ENCODE assay signal across 24 cellular contexts in genomic region chr15:85154061-85154460, GRCh38.
DNase-seq lines count a peak whose midpoint lies in the region; ATAC-seq and TF ChIP-seq lines count a peak whose summit lies in the region.
"Had no signal": no experiment of that assay in that cellular context is flagged by ENCODE, and none has a peak within 500 bp of the region (broad histone marks: within the 10 kb centered on the region; RNA-seq: fewer than 3 reads in every experiment).

No MANE protein-coding gene starts in this region.

- no CpG with 5 or more reads among the region's 2 CpGs for WGBS in H9 (ENCODE audit: extremely low coverage, insufficient read length, low lambda C conversion rate)
- 33 to 40% methylated on average over 1 to 2 of the region's 2 CpGs for WGBS in endodermal cell (ENCODE audit: insufficient coverage in 1 of 2, insufficient read length in 1 of 2), 2 experiments
- 50 to 55% methylated on average over 2 of the region's 2 CpGs for WGBS in upper lobe of left lung, 2 donors

- no peak overlapping the region for H4K91ac ChIP-seq in H9 (ENCODE audit: insufficient read length, low read depth, low read length)

- no peak overlapping the region for H4K5ac ChIP-seq in H9 (ENCODE audit: insufficient read length, low read depth, low read length)

- no peaks in the 10 kb centered on the region for H3K23me2 ChIP-seq in H9 (ENCODE audit: insufficient read length, low read depth, low read length, poor library complexity, severe bottlenecking)

- H3K18ac ChIP-seq in H9 (ENCODE audit: insufficient read length, low read depth, low read length): no peak overlapping the region

- H3K9ac ChIP-seq in H9 (ENCODE audit: extremely low read depth, insufficient read length, low read length) (no peak overlapping the region), endodermal cell (ENCODE audit: extremely low read depth, low read length, poor library complexity, severe bottlenecking) (no peak overlapping the region), neural cell (ENCODE audit: low read length) (no peak overlapping the region)

- H3T11ph ChIP-seq in H9 (ENCODE audit: low read length): no peak overlapping the region

- H2BK120ac ChIP-seq in H9 (ENCODE audit: low read depth, low read length, poor library complexity, severe bottlenecking): no peak overlapping the region

- no peak overlapping the region for H3K4me2 ChIP-seq in H9 (ENCODE audit: insufficient read depth, insufficient read length, low read length)
- H3K4me2 ChIP-seq in neural cell (ENCODE audit: low read length): no peak overlapping the region

- no peaks in the 10 kb centered on the region for H3K9me3 ChIP-seq in H9 (ENCODE audit: control insufficient read depth, low read depth, low read length)
- H3K9me3 ChIP-seq in endodermal cell (ENCODE audit: control insufficient read depth, low read length): no peaks in the 10 kb centered on the region
- H3K9me3 ChIP-seq in neural cell (ENCODE audit: low read length): no peaks in the 10 kb centered on the region
- H3K9me3 ChIP-seq in upper lobe of left lung: no peaks in the 10 kb centered on the region
- H3K9me3 ChIP-seq: adrenal gland, HAP-1, tibial artery had no signal

- H2BK15ac ChIP-seq in H9 (ENCODE audit: low read depth, low read length): no peak overlapping the region

- H3K9me3 Mint-ChIP-seq in H9 (no peaks in the 10 kb centered on the region), endodermal cell (no peaks in the 10 kb centered on the region)

- peak overlapping the region in 2 of 3 experiments; percentile 49 to 76; a peak in 2 of 7 replicates for H3K27ac Mint-ChIP-seq in H9
- H3K27ac Mint-ChIP-seq in endodermal cell: no peak overlapping the region
- H3K27ac Mint-ChIP-seq: activated CD4-positive, alpha-beta T cell treated with anti-CD3 and anti-CD28 coated beads, Interleukin-2, amount 10 ng/mL, durations not matched to agents 24 days and 14 days; CD8-positive, alpha-beta memory T cell; natural killer cell had no signal

- H3K79me1 ChIP-seq in H9 (ENCODE audit: insufficient read depth, low read depth, low read length, poor library complexity, severe bottlenecking): no peaks in the 10 kb centered on the region

- H3K56ac ChIP-seq in H9 (ENCODE audit: insufficient read length, low read depth, low read length): no peak overlapping the region

- no peaks in the 10 kb centered on the region; the same call in none of the 2 replicates for H3K27me3 Mint-ChIP-seq in H9 (ENCODE audit: low read depth)
- H3K27me3 Mint-ChIP-seq in endodermal cell (ENCODE audit: insufficient read depth): peaks cover 15% of the 10 kb centered on the region

- H3K27ac ChIP-seq in H9 (ENCODE audit: insufficient read length, low read depth, low read length) (no peak overlapping the region), endodermal cell (ENCODE audit: low read depth, low read length) (no peak overlapping the region), neural cell (ENCODE audit: low read length) (no peak overlapping the region), substantia nigra (ENCODE audit: low read depth, low read length, poor library complexity, severe bottlenecking) (no peak overlapping the region), upper lobe of left lung (no peak overlapping the region)
- H3K27ac ChIP-seq: adrenal gland, SJCRH30, tibial artery had no signal

- H3K4me1 ChIP-seq in H9 (ENCODE audit: insufficient read depth, low read length): no peaks in the 10 kb centered on the region; the same call in 1 of the 2 replicates
- H3K4me1 ChIP-seq in endodermal cell (ENCODE audit: control insufficient read depth, insufficient read depth, low read length): no peaks in the 10 kb centered on the region
- no peaks in the 10 kb centered on the region for H3K4me1 ChIP-seq in upper lobe of left lung
- H3K4me1 ChIP-seq: adrenal gland, SJCRH30, tibial artery had no signal

- H3K36me3 ChIP-seq in endodermal cell (ENCODE audit: control insufficient read depth, insufficient read depth, low read length): no peaks in the 10 kb centered on the region
- H3K36me3 ChIP-seq in neural cell (ENCODE audit: insufficient read depth, low read length): no peaks in the 10 kb centered on the region
- no peaks in the 10 kb centered on the region for H3K36me3 ChIP-seq in upper lobe of left lung
- H3K36me3 ChIP-seq: adrenal gland, HAP-1, SJCRH30, tibial artery had no signal

- H3K4me3 ChIP-seq in endodermal cell (ENCODE audit: low read length) (no peak overlapping the region), neural cell (ENCODE audit: low read length) (no peak overlapping the region), upper lobe of left lung (no peak overlapping the region)
- H3K4me3 ChIP-seq: adrenal gland, HAP-1, SJCRH30, tibial artery had no signal

- no peak overlapping the region for H2BK5ac ChIP-seq in H9 (ENCODE audit: insufficient read length, low read length)

- H3K23ac ChIP-seq in H9 (ENCODE audit: insufficient read length, low read depth, low read length): no peak overlapping the region

- no peak for TF ChIP-seq RAD21 in neural cell (conservative IDR thresholded peaks at IDR 0.05)

- H3K14ac ChIP-seq in H9 (ENCODE audit: insufficient read depth, low read length): no peak overlapping the region

- H4K8ac ChIP-seq in H9 (replicated peaks; ENCODE audit: insufficient read length, low read depth, low read length): no peak overlapping the region

- no peaks in the 10 kb centered on the region for H3K9me2 ChIP-seq in neural cell (ENCODE audit: insufficient read depth, low read length)

- no peak overlapping the region for H2BK12ac ChIP-seq in H9 (ENCODE audit: insufficient read length, low read depth, low read length)

- no peak overlapping the region for H2AK5ac ChIP-seq in H9 (ENCODE audit: insufficient read length, low read length)

- H3K79me2 ChIP-seq in H9 (ENCODE audit: insufficient read depth, low read length) (no peaks in the 10 kb centered on the region), neural cell (replicated peaks; ENCODE audit: insufficient read depth, low read length) (no peaks in the 10 kb centered on the region)

- no peak overlapping the region for H2BK20ac ChIP-seq in H9 (ENCODE audit: low read depth, low read length, poor library complexity, severe bottlenecking)

- ATAC-seq in HG03354 (IDR thresholded peaks at IDR 0.05; ENCODE audit: poor library complexity, severe bottlenecking, unreplicated experiment) (no peak), upper lobe of left lung (ENCODE audit: low FRiP score in 2 of 2) (no peak)
- ATAC-seq: natural killer cell, PC-3 had no signal

- H3F3A ChIP-seq in neural cell (ENCODE audit: insufficient read depth, low read length, poor library complexity, severe bottlenecking): no peaks in the 10 kb centered on the region

- H3K4me3 Mint-ChIP-seq in H9: peak overlapping the region in 1 of 2 experiments; percentile 56; a peak in 1 of 5 replicates
- no peak overlapping the region for H3K4me3 Mint-ChIP-seq in endodermal cell
- H3K4me3 Mint-ChIP-seq: activated CD4-positive, alpha-beta T cell treated with anti-CD3 and anti-CD28 coated beads, Interleukin-2, amount 10 ng/mL, durations not matched to agents 24 days and 14 days; CD8-positive, alpha-beta memory T cell; natural killer cell had no signal

- no peak for TF ChIP-seq CTCF in H9 (conservative IDR thresholded peaks at IDR 0.05)
- peak; percentile 19 for TF ChIP-seq CTCF in endodermal cell (conservative IDR thresholded peaks at IDR 0.05)
- TF ChIP-seq CTCF in neural cell (IDR thresholded peaks at IDR 0.05; ENCODE audit: poor library complexity, severe bottlenecking): no peak
- no peak for TF ChIP-seq CTCF in upper lobe of left lung (IDR thresholded peaks at IDR 0.05)

- H3K36me3 Mint-ChIP-seq in H9 (ENCODE audit: insufficient read depth in 1 of 3, low read depth in 3 of 3) (no peaks in the 10 kb centered on the region; a peak in 1 of 7 replicates), endodermal cell (ENCODE audit: low read depth) (no peaks in the 10 kb centered on the region)
- H3K36me3 Mint-ChIP-seq: natural killer cell had no signal

- TF ChIP-seq POLR2A in upper lobe of left lung (IDR thresholded peaks at IDR 0.05): no peak

- no peaks in the 10 kb centered on the region for H4K20me1 ChIP-seq in H9 (ENCODE audit: control insufficient read depth, insufficient read depth, insufficient read length)
- H4K20me1 ChIP-seq in neural cell (ENCODE audit: insufficient read depth): no peaks in the 10 kb centered on the region

- H3K4me1 Mint-ChIP-seq in H9: peaks cover 19 to 25% of the 10 kb centered on the region in 2 experiments
- peaks cover 12% of the 10 kb centered on the region for H3K4me1 Mint-ChIP-seq in endodermal cell
- H3K4me1 Mint-ChIP-seq: natural killer cell had no signal

- TF ChIP-seq EP300 in neural cell (conservative IDR thresholded peaks at IDR 0.05; ENCODE audit: poor library complexity, severe bottlenecking): no peak
- TF ChIP-seq EP300 in upper lobe of left lung (IDR thresholded peaks at IDR 0.05): no peak

- H2AFZ ChIP-seq in H9 (ENCODE audit: low read length) (no peak overlapping the region), neural cell (ENCODE audit: low read depth, low read length) (no peak overlapping the region)

- H3K27me3 ChIP-seq in H9 (ENCODE audit: insufficient read depth, low read length) (no peaks in the 10 kb centered on the region), endodermal cell (ENCODE audit: control insufficient read depth, insufficient read depth, low read length, poor library complexity, severe bottlenecking) (no peaks in the 10 kb centered on the region), neural cell (ENCODE audit: insufficient read depth, low read depth, low read length) (no peaks in the 10 kb centered on the region), upper lobe of left lung (no peaks in the 10 kb centered on the region)
- H3K27me3 ChIP-seq: adrenal gland, SJCRH30, tibial artery had no signal

- DNase-seq in H9 (no peak), NCI-H69 (lab: John Stamatoyannopoulos, UW) (peak; percentile 57), endodermal cell (peak; percentile 64), substantia nigra (lab: John Stamatoyannopoulos, UW) (no peak), upper lobe of left lung (no peak)
- DNase-seq: activated CD4-positive, alpha-beta T cell treated with anti-CD3 and anti-CD28 coated beads, Interleukin-2, amount 10 ng/mL, durations not matched to agents 24 days and 14 days; activated CD8-positive, alpha-beta memory T cell treated with anti-CD3 and anti-CD28 coated beads, Interleukin-2, amount 50 U/mL, for 4 hours; activated gamma-delta T cell treated with Interleukin-2 at 50 U/mL for 16 hours; adrenal gland; AML-193; CD8-positive, alpha-beta memory T cell; mesenchymal stem cell; natural killer cell; NCI-H2171; NCI-H526 treated with DMSO at 0.1 percent for 48 hours; PC-3; posterior cingulate gyrus; SJCRH30; stimulated activated CD4-positive, alpha-beta T cell treated with anti-CD3 and anti-CD28 coated beads, Interleukin-1b, Interleukin-23, amount 100 ng/mL, for 48 hours; stimulated activated naive CD4-positive, alpha-beta T cell; tibial artery had no signal

- no peak overlapping the region for H3K4ac ChIP-seq in H9 (ENCODE audit: low read depth, low read length)

TF ChIP-seq in neural cell, 6 proteins besides CTCF, POLR2A, EP300 and RAD21:
- no peak for TF ChIP-seq EZH2 (IDR thresholded peaks at IDR 0.05; ENCODE audit: borderline replicate concordance, insufficient read depth, low read length, poor library complexity, severe bottlenecking)
- peak; percentile 8 for TF ChIP-seq POLR2AphosphoS5 (IDR thresholded peaks at IDR 0.05)

Comparison
In these comparisons a context has a peak if more than half of its experiments do, and no peak if none do; other contexts are left out.
1. DNase-seq: peak in NCI-H69 (single experiment) and endodermal cell (single experiment); none in H9 (single experiment), substantia nigra (0 of 49) and upper lobe of left lung (0 of 2).